ENCODE assay signal across 17 cellular contexts in the genomic region with DNA sequence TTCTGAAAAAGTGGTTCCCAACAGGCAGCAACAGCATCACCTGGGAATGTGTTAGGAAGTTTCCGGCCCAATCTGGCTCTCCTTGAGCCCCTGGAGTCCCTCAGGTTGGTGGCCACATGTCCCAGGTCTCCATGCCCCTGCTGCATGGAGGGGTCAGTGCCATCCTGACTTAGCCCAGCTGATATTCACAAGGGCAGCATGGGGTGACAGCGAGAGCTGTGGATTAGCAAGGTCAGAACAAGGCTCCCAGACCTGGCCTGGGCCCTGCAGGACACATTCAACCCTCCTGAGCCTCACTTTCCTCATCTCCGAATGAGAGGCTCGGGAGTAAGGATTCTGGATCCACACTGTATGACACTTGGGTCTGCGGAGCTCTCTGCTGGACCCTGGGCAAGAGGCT.
DNase-seq lines count a peak whose midpoint lies in the region; ATAC-seq and TF ChIP-seq lines count a peak whose summit lies in the region.
"Had no signal": no experiment of that assay in that cellular context is flagged by ENCODE, and none has a peak within 500 bp of the region (broad histone marks: within the 10 kb centered on the region; RNA-seq: fewer than 3 reads in every experiment).

No MANE protein-coding gene starts in this region.

- ATAC-seq in left ventricle myocardium superior: no peak
- ATAC-seq: PC-3 had no signal

- peaks cover 36% of the 10 kb centered on the region for H3K27me3 Mint-ChIP-seq in osteocyte (ENCODE audit: unreplicated experiment)

- no peak overlapping the region for H3K27ac Mint-ChIP-seq in osteocyte (ENCODE audit: unreplicated experiment)

- H3K9me3 Mint-ChIP-seq in osteocyte (ENCODE audit: unreplicated experiment): no peaks in the 10 kb centered on the region

- intact Hi-C loops in esophagus muscularis mucosa (cut with DNase I) (no loop called here), left ventricle myocardium superior (cut with micrococcal nuclease) (no loop called here)

- TF ChIP-seq CTCF in esophagus muscularis mucosa (IDR thresholded peaks at IDR 0.05) (no peak), osteocyte (IDR thresholded peaks at IDR 0.05) (no peak)

- peaks cover 1% of the 10 kb centered on the region for H3K4me1 Mint-ChIP-seq in osteocyte (ENCODE audit: unreplicated experiment)

- H3K4me1 ChIP-seq in esophagus muscularis mucosa: peaks cover 0 to 39% (median 27%) of the 10 kb centered on the region in 4 donors

- H3K4me3 ChIP-seq in esophagus muscularis mucosa: no peak overlapping the region

- no peaks in the 10 kb centered on the region for H3K9me3 ChIP-seq in esophagus muscularis mucosa

- H3K36me3 Mint-ChIP-seq in osteocyte (ENCODE audit: unreplicated experiment): no peaks in the 10 kb centered on the region

- no peaks in the 10 kb centered on the region for H3K36me3 ChIP-seq in esophagus muscularis mucosa

- no peak overlapping the region for H3K27ac ChIP-seq in esophagus muscularis mucosa (replicated peaks in 1 of 4)
- H3K27ac ChIP-seq: 22Rv1, KMS-11, RWPE1 had no signal

- H3K4me3 Mint-ChIP-seq in osteocyte (ENCODE audit: unreplicated experiment): no peak overlapping the region

- WGBS in esophagus muscularis mucosa: 95% methylated on average over 4 of the region's 5 CpGs

- peak; percentile 47 for DNase-seq in activated CD8-positive, alpha-beta memory T cell treated with anti-CD3 and anti-CD28 coated beads for 24 hours
- DNase-seq in activated CD8-positive, alpha-beta memory T cell treated with anti-CD3 and anti-CD28 coated beads, Interleukin-2, amount 50 U/mL, for 4 hours: no peak
- DNase-seq in esophagus muscularis mucosa (ENCODE audit: extremely low spot score) (peak; percentile 60), osteocyte (ENCODE audit: extremely low spot score, unreplicated experiment) (peak; percentile 74), ureter (ENCODE audit: low spot score) (peak; percentile 13), NCI-H82 (lab: John Stamatoyannopoulos, UW) (no peak), NCI-H524 treated with DMSO at 0.1 percent for 48 hours (lab: John Stamatoyannopoulos, UW) (no peak), left ventricle myocardium superior (no peak)
- DNase-seq: COR-L47, GDM1, MV-4-11, NCI-H1694 treated with DMSO at 0.1 percent for 48 hours, NCI-H774, PC-3 had no signal

- TF ChIP-seq POLR2A in esophagus muscularis mucosa (IDR thresholded peaks at IDR 0.05; ENCODE audit: low read depth): no peak

- H3K27me3 ChIP-seq in esophagus muscularis mucosa: no peaks in the 10 kb centered on the region

- no peak for TF ChIP-seq EP300 in esophagus muscularis mucosa (IDR thresholded peaks at IDR 0.05)

Comparison
In these comparisons a context has a peak if more than half of its experiments do, and no peak if none do; other contexts are left out.
1. DNase-seq: peak in activated CD8-positive, alpha-beta memory T cell treated with anti-CD3 and anti-CD28 coated beads for 24 hours (single experiment), esophagus muscularis mucosa (single experiment), osteocyte (single experiment) and ureter (single experiment); none in activated CD8-positive, alpha-beta memory T cell treated with anti-CD3 and anti-CD28 coated beads, Interleukin-2, amount 50 U/mL, for 4 hours (single experiment), NCI-H82 (single experiment), NCI-H524 treated with DMSO at 0.1 percent for 48 hours (single experiment) and left ventricle myocardium superior (single experiment).